8 cellular contexts compared by ENCODE assay signal in genomic region chr2:100610381-100610831, GRCh38. TPM values are rescaled to one million over a fixed set of nuclear protein-coding genes. Genes with fewer than 3 reads are reported as not detected.
A peak's percentile ranks its signal among the peaks of the same experiment; 100 is the strongest.
DNase-seq lines count a peak whose midpoint lies in the region; ATAC-seq and TF ChIP-seq lines count a peak whose summit lies in the region.

No MANE protein-coding gene starts in this region.

- H3K27ac Mint-ChIP-seq in endodermal cell, result no peak overlapping the region

- TF ChIP-seq CTCF in GM20000 (IDR thresholded peaks at IDR 0.05; ENCODE audit: extremely low read depth, missing control alignments) (no peak), endodermal cell (conservative IDR thresholded peaks at IDR 0.05) (peak; percentile 72)

- no peaks in the 10 kb centered on the region for H3K36me3 ChIP-seq in endodermal cell (ENCODE audit: control insufficient read depth, insufficient read depth, low read length)

- H3K4me3 ChIP-seq in endodermal cell (ENCODE audit: low read length), result no peak overlapping the region

- no peaks in the 10 kb centered on the region for H3K4me1 Mint-ChIP-seq in endodermal cell

- no peak overlapping the region for H3K27ac ChIP-seq in endodermal cell (ENCODE audit: low read depth, low read length)

- no peaks in the 10 kb centered on the region for H3K27me3 Mint-ChIP-seq in endodermal cell (ENCODE audit: insufficient read depth)

- H3K27me3 ChIP-seq in endodermal cell (ENCODE audit: control insufficient read depth, insufficient read depth, low read length, poor library complexity, severe bottlenecking), result no peaks in the 10 kb centered on the region

- H3K4me3 Mint-ChIP-seq in endodermal cell, result no peak overlapping the region

- no peaks in the 10 kb centered on the region for H3K9me3 Mint-ChIP-seq in endodermal cell

- DNase-seq in AG20443 (ENCODE audit: low spot score) (peak; percentile 88), GM20000 (ENCODE audit: low spot score) (peak; percentile 59), NCI-H82 (lab: John Stamatoyannopoulos, UW) (peak; percentile 61), endodermal cell (peak; percentile 90), mucosa of gallbladder (ENCODE audit: low spot score) (peak; percentile 63)
- peak; percentile 88 for DNase-seq in activated CD8-positive, alpha-beta memory T cell treated with anti-CD3 and anti-CD28 coated beads for 24 hours
- DNase-seq in stimulated activated CD8-positive, alpha-beta memory T cell treated with anti-CD3 and anti-CD28 coated beads, Interleukin-7, amount 100 ng/mL, for 24 hours (ENCODE audit: low read depth), result peak; percentile 41

- H3K4me1 ChIP-seq in endodermal cell (ENCODE audit: control insufficient read depth, insufficient read depth, low read length), result no peaks in the 10 kb centered on the region

- no peak overlapping the region for H3K9ac ChIP-seq in endodermal cell (ENCODE audit: extremely low read depth, low read length, poor library complexity, severe bottlenecking)

- H3K9me3 ChIP-seq in endodermal cell (ENCODE audit: control insufficient read depth, low read length), result no peaks in the 10 kb centered on the region

- no peak for ATAC-seq in HG03135 (IDR thresholded peaks at IDR 0.05; ENCODE audit: unreplicated experiment)

- no peaks in the 10 kb centered on the region for H3K36me3 Mint-ChIP-seq in endodermal cell (ENCODE audit: low read depth)

- 45 to 56% methylated on average over 3 to 13 of the region's 13 CpGs for WGBS in endodermal cell (ENCODE audit: insufficient coverage in 1 of 2, insufficient read length in 1 of 2), 2 experiments

RNA-seq across cellular contexts. Expression of gene PDCL3, which starts 47.6 kb away (rescaled TPM):
- total RNA-seq in endodermal cell, result 10 to 100 TPM; 40.3 to 46.1 TPM
- polyA plus RNA-seq in endodermal cell (2013, experiment 1 of 2), result 31.5 TPM
- 32.3 TPM for polyA plus RNA-seq in endodermal cell (2013, experiment 2 of 2)
- 19.7 TPM for total RNA-seq in mucosa of gallbladder
